Comparison of ENCODE assay signal across 31 cellular contexts in genomic region chr7:152365982-152366603, GRCh38.
"Had no signal": no experiment of that assay in that cellular context is flagged by ENCODE, and none has a peak within 500 bp of the region (broad histone marks: within the 10 kb centered on the region; RNA-seq: fewer than 3 reads in every experiment).

No MANE protein-coding gene starts in this region.

- DNase-seq: activated CD4-positive, alpha-beta T cell treated with anti-CD3 and anti-CD28 coated beads, Interleukin-2, amount 10 ng/mL, durations not matched to agents 7 days and 5 days; activated CD8-positive, alpha-beta T cell treated with anti-CD3 and anti-CD28 coated beads for 36 hours; activated naive CD4-positive, alpha-beta T cell; activated T-cell treated with anti-CD3 and anti-CD28 coated beads, Interleukin-2, amount 50 U/mL, for 48 hours; brain microvascular endothelial cell; effector memory CD4-positive, alpha-beta T cell; hippocampal formation; immature natural killer cell; lower lobe of right lung; mesendoderm; stimulated activated CD4-positive, alpha-beta T cell treated with anti-CD3 and anti-CD28 coated beads, Interleukin-4, amount 100 ng/mL, for 24 hours; stimulated activated naive CD8-positive, alpha-beta T cell treated with anti-CD3 and anti-CD28 coated beads, Interleukin-15, amount 100 ng/mL, for 72 hours; T-helper 9 cell; uterus had no signal

- H3K36me3 ChIP-seq: ascending aorta, brain microvascular endothelial cell, lower lobe of right lung, neutrophil, ovary, uterus had no signal

- H3K27ac ChIP-seq: ascending aorta, brain microvascular endothelial cell, coronary artery, dorsolateral prefrontal cortex, lower lobe of right lung, neutrophil, ovary, VCaP had no signal

- FAIRE-seq: endothelial cell of umbilical vein, kidney, small intestine, TTC549 had no signal

- ATAC-seq: activated CD4-positive, CD25-positive, alpha-beta regulatory T cell treated with anti-CD3 and anti-CD28 coated beads, Interleukin-2, amount 50 U/mL, for 24 hours; activated CD8-positive, alpha-beta T cell treated with anti-CD3 and anti-CD28 coated beads for 36 hours; activated naive CD4-positive, alpha-beta T cell treated with anti-CD3 and anti-CD28 coated beads, Interleukin-2, amount 50 U/mL, for 72 hours; sciatic nerve; stimulated activated effector memory CD8-positive, alpha-beta T cell treated with anti-CD3 and anti-CD28 coated beads, Interleukin-12 subunit alpha, Interleukin-12 subunit beta, amount 100 ng/mL, for 72 hours; stimulated activated naive CD8-positive, alpha-beta T cell treated with anti-CD3 and anti-CD28 coated beads, Interleukin-15, amount 100 ng/mL, for 72 hours had no signal

- H3K4me1 ChIP-seq: uterus had no signal

- H3K27ac Mint-ChIP-seq: activated CD8-positive, alpha-beta T cell treated with anti-CD3 and anti-CD28 coated beads for 36 hours; activated naive CD4-positive, alpha-beta T cell treated with anti-CD3 and anti-CD28 coated beads, Interleukin-2, amount 50 U/mL, for 72 hours; stimulated activated effector memory CD8-positive, alpha-beta T cell treated with anti-CD3 and anti-CD28 coated beads, Interleukin-12 subunit alpha, Interleukin-12 subunit beta, amount 100 ng/mL, for 72 hours had no signal

- H3K4me3 Mint-ChIP-seq: activated CD4-positive, alpha-beta T cell treated with anti-CD3 and anti-CD28 coated beads, Interleukin-2, amount 10 ng/mL, durations not matched to agents 7 days and 5 days; activated CD8-positive, alpha-beta T cell treated with anti-CD3 and anti-CD28 coated beads for 36 hours; nephron; stimulated activated effector memory CD8-positive, alpha-beta T cell treated with anti-CD3 and anti-CD28 coated beads, Interleukin-12 subunit alpha, Interleukin-12 subunit beta, amount 100 ng/mL, for 72 hours; stimulated activated naive CD8-positive, alpha-beta T cell treated with anti-CD3 and anti-CD28 coated beads, Interleukin-15, amount 100 ng/mL, for 72 hours; type B pancreatic cell had no signal

- H3K4me3 ChIP-seq: coronary artery, lower lobe of right lung, ovary, uterus had no signal

- H3K9me3 ChIP-seq: ascending aorta, lower lobe of right lung, neutrophil, ovary, uterus had no signal

- H3K36me3 Mint-ChIP-seq: stimulated activated effector memory CD8-positive, alpha-beta T cell treated with anti-CD3 and anti-CD28 coated beads, Interleukin-12 subunit alpha, Interleukin-12 subunit beta, amount 100 ng/mL, for 72 hours had no signal

- H3K27me3 Mint-ChIP-seq: activated CD4-positive, alpha-beta T cell treated with anti-CD3 and anti-CD28 coated beads, Interleukin-2, amount 10 ng/mL, durations not matched to agents 7 days and 5 days; activated CD8-positive, alpha-beta T cell treated with anti-CD3 and anti-CD28 coated beads for 36 hours; progenitor cell of endocrine pancreas; stimulated activated naive CD8-positive, alpha-beta T cell treated with anti-CD3 and anti-CD28 coated beads, Interleukin-15, amount 100 ng/mL, for 72 hours; type B pancreatic cell had no signal

- H3K27me3 ChIP-seq: ascending aorta, brain microvascular endothelial cell, dorsolateral prefrontal cortex, neutrophil, ovary, uterus had no signal

- H3K9me3 Mint-ChIP-seq: type B pancreatic cell had no signal
